Comparison of ENCODE assay signal across 17 cellular contexts in the genomic region with DNA sequence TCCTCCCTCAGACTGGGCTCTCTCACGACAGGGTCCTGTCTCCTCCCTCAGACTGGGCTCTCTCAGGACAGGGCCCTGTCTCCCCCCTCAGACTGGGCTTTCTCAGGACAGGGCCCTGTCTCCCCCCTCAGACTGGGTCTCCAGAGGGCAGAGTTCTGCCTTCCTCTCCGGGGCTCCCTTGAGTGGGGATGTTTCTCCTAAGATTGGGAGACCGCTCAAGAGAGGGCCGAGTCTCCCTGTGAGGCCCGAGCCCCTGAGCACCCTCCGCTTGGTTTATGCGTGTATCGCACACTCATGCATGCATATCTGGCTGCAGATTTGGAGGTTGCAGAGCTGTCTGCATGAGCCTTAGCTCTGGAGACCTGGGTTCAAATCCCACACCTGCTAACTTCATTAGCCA. TPM values are rescaled to one million over a fixed set of nuclear protein-coding genes. Genes with fewer than 3 reads are reported as not detected.
DNase-seq lines count a peak whose midpoint lies in the region; ATAC-seq and TF ChIP-seq lines count a peak whose summit lies in the region.
"Had no signal": no experiment of that assay in that cellular context is flagged by ENCODE, and none has a peak within 500 bp of the region (broad histone marks: within the 10 kb centered on the region; RNA-seq: fewer than 3 reads in every experiment).

No MANE protein-coding gene starts in this region.

- DNase-seq in CD14-positive monocyte (ENCODE audit: low spot score) (peak; percentile 18), left lobe of liver (ENCODE audit: low spot score) (peak; percentile 26), GM23338 (ENCODE audit: low spot score) (no peak)
- DNase-seq in stimulated activated CD8-positive, alpha-beta memory T cell treated with anti-CD3 and anti-CD28 coated beads, Interleukin-4, amount 100 ng/mL, for 48 hours = peak; percentile 11
- DNase-seq: ACHN; CD4-positive, alpha-beta T cell; DMS79; GOT3; H9 had no signal

- H3K4me3 Mint-ChIP-seq in CD14-positive monocyte = no peak overlapping the region
- no peak overlapping the region for H3K4me3 Mint-ChIP-seq in activated T-helper 17 cell treated with anti-CD3 and anti-CD28 coated beads, Interleukin-2, amount 50 U/mL, for 72 hours
- no peak overlapping the region for H3K4me3 Mint-ChIP-seq in GM23338
- H3K4me3 Mint-ChIP-seq: CD4-positive, alpha-beta T cell; H9 had no signal

- H3K9me3 Mint-ChIP-seq in CD14-positive monocyte (no peaks in the 10 kb centered on the region), GM23338 (no peaks in the 10 kb centered on the region)
- H3K9me3 Mint-ChIP-seq in activated T-helper 17 cell treated with anti-CD3 and anti-CD28 coated beads, Interleukin-2, amount 50 U/mL, for 72 hours = no peaks in the 10 kb centered on the region
- H3K9me3 Mint-ChIP-seq: CD4-positive, alpha-beta T cell; H9 had no signal

- H3K4me1 ChIP-seq in GM23338 (ENCODE audit: insufficient read depth) = peaks cover 10% of the 10 kb centered on the region

- no peak for TF ChIP-seq CTCF in CD14-positive monocyte (IDR thresholded peaks at IDR 0.05)
- TF ChIP-seq CTCF in GM23338 (conservative IDR thresholded peaks at IDR 0.05; ENCODE audit: low read depth in 2 of 2) = no peak

- no peaks in the 10 kb centered on the region for H3K9me2 ChIP-seq in GM23338 (ENCODE audit: insufficient read depth)

- no peaks in the 10 kb centered on the region for H3F3A ChIP-seq in GM23338 (replicated peaks; ENCODE audit: low read depth)

- no peak overlapping the region for H2AFZ ChIP-seq in GM23338

- H3K4me1 Mint-ChIP-seq in CD14-positive monocyte = peaks cover 9% of the 10 kb centered on the region
- H3K4me1 Mint-ChIP-seq in activated T-helper 17 cell treated with anti-CD3 and anti-CD28 coated beads, Interleukin-2, amount 50 U/mL, for 72 hours = peaks cover 14% of the 10 kb centered on the region
- H3K4me1 Mint-ChIP-seq in GM23338 = peaks cover 30% of the 10 kb centered on the region

- H3K27me3 ChIP-seq in GM23338 (ENCODE audit: insufficient read depth) = no peaks in the 10 kb centered on the region
- H3K27me3 ChIP-seq: BLaER1 treated with 17β-estradiol and CSF1 and Interleukin-3, amounts not matched to agents 10 nM and 100 nM had no signal

- no peak overlapping the region for H3K4me2 ChIP-seq in GM23338
- H3K4me2 ChIP-seq: BLaER1 treated with 17β-estradiol and CSF1 and Interleukin-3, amounts not matched to agents 10 nM and 100 nM had no signal

- H3K36me3 Mint-ChIP-seq in CD14-positive monocyte = no peaks in the 10 kb centered on the region
- H3K36me3 Mint-ChIP-seq in activated T-helper 17 cell treated with anti-CD3 and anti-CD28 coated beads, Interleukin-2, amount 50 U/mL, for 72 hours (ENCODE audit: low read depth) = no peaks in the 10 kb centered on the region
- H3K36me3 Mint-ChIP-seq in GM23338 (ENCODE audit: low read depth) = no peaks in the 10 kb centered on the region

- no peak overlapping the region for H3K4me3 ChIP-seq in GM23338
- H3K4me3 ChIP-seq: BLaER1 treated with 17β-estradiol and CSF1 and Interleukin-3, amounts not matched to agents 10 nM and 100 nM; GM12878 had no signal

- no peaks in the 10 kb centered on the region for H3K79me2 ChIP-seq in GM23338 (replicated peaks; ENCODE audit: insufficient read depth)

- H3K36me3 ChIP-seq in GM23338 (ENCODE audit: insufficient read depth) = no peaks in the 10 kb centered on the region
- H3K36me3 ChIP-seq: BLaER1 treated with 17β-estradiol and CSF1 and Interleukin-3, amounts not matched to agents 10 nM and 100 nM had no signal

- H3K27ac ChIP-seq in GM23338 (ENCODE audit: low read depth) = no peak overlapping the region
- H3K27ac ChIP-seq: BLaER1 treated with 17β-estradiol and CSF1 and Interleukin-3, amounts not matched to agents 10 nM and 100 nM had no signal

- no peak for ATAC-seq in activated T-helper 17 cell treated with anti-CD3 and anti-CD28 coated beads, Interleukin-2, amount 50 U/mL, for 72 hours (replicated peaks)
- no peak for ATAC-seq in left lobe of liver
- no peak for ATAC-seq in GM23338
- no peak for ATAC-seq in HG03469 (IDR thresholded peaks at IDR 0.05; ENCODE audit: unreplicated experiment)
- no peak for ATAC-seq in GM21737 (IDR thresholded peaks at IDR 0.05; ENCODE audit: unreplicated experiment)
- ATAC-seq: GM12878 had no signal

- no peaks in the 10 kb centered on the region for H4K20me1 ChIP-seq in GM23338 (replicated peaks; ENCODE audit: insufficient read depth)

- H3K27me3 Mint-ChIP-seq in CD14-positive monocyte (ENCODE audit: low read depth in 3 of 3) (no peaks in the 10 kb centered on the region), GM23338 (ENCODE audit: insufficient read depth, low read depth, poor library complexity) (peaks cover 5% of the 10 kb centered on the region)
- no peaks in the 10 kb centered on the region for H3K27me3 Mint-ChIP-seq in activated T-helper 17 cell treated with anti-CD3 and anti-CD28 coated beads, Interleukin-2, amount 50 U/mL, for 72 hours
- H3K27me3 Mint-ChIP-seq: CD4-positive, alpha-beta T cell had no signal

- H3K27ac Mint-ChIP-seq in CD14-positive monocyte (no peak overlapping the region), GM23338 (no peak overlapping the region)
- H3K27ac Mint-ChIP-seq in activated T-helper 17 cell treated with anti-CD3 and anti-CD28 coated beads, Interleukin-2, amount 50 U/mL, for 72 hours = peak overlapping the region; percentile 44
- H3K27ac Mint-ChIP-seq: CD4-positive, alpha-beta T cell; H9 had no signal

- intact Hi-C loops in CD14-positive monocyte (cut with micrococcal nuclease) = no loop called here

TF ChIP-seq in GM23338, 12 proteins besides CTCF, POLR2A, EP300 and RAD21 (continues in another document):
- no peak for TF ChIP-seq NANOG (IDR thresholded peaks at IDR 0.05; ENCODE audit: borderline replicate concordance)
- no peak for TF ChIP-seq JUNB (IDR thresholded peaks at IDR 0.05; ENCODE audit: unreplicated experiment)
- no peak for TF ChIP-seq POLR2AphosphoS5 (IDR thresholded peaks at IDR 0.05; ENCODE audit: low read depth)
- TF ChIP-seq, protein P1, sequence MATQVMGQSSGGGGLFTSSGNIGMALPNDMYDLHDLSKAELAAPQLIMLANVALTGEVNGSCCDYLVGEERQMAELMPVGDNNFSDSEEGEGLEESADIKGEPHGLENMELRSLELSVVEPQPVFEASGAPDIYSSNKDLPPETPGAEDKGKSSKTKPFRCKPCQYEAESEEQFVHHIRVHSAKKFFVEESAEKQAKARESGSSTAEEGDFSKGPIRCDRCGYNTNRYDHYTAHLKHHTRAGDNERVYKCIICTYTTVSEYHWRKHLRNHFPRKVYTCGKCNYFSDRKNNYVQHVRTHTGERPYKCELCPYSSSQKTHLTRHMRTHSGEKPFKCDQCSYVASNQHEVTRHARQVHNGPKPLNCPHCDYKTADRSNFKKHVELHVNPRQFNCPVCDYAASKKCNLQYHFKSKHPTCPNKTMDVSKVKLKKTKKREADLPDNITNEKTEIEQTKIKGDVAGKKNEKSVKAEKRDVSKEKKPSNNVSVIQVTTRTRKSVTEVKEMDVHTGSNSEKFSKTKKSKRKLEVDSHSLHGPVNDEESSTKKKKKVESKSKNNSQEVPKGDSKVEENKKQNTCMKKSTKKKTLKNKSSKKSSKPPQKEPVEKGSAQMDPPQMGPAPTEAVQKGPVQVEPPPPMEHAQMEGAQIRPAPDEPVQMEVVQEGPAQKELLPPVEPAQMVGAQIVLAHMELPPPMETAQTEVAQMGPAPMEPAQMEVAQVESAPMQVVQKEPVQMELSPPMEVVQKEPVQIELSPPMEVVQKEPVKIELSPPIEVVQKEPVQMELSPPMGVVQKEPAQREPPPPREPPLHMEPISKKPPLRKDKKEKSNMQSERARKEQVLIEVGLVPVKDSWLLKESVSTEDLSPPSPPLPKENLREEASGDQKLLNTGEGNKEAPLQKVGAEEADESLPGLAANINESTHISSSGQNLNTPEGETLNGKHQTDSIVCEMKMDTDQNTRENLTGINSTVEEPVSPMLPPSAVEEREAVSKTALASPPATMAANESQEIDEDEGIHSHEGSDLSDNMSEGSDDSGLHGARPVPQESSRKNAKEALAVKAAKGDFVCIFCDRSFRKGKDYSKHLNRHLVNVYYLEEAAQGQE (IDR thresholded peaks at IDR 0.05; ENCODE audit: unreplicated experiment) = no peak

RNA-seq across cellular contexts. Expression of a gene that starts 39.3 kb away (rescaled TPM):
- polyA plus RNA-seq in CD14-positive monocyte (100 to 1,000 TPM; 270 to 447 TPM), GM23338 (2016; fragmentation: Nextera tagmentation; extraction: Ambion mirVana) (not detected in 2 replicates)
- under 1 TPM in 1 of 2 donors, not detected in 1; 0.90 TPM for total RNA-seq in activated T-helper 17 cell treated with anti-CD3 and anti-CD28 coated beads, Interleukin-2, amount 50 U/mL, for 72 hours
- total RNA-seq in left lobe of liver = 4.3 TPM
- total RNA-seq in GM23338 (2014; rRNA removed; shearing (Covaris generic)) = not detected in 2 replicates
- total RNA-seq: A172, G401, H9, HT1080 had no signal
- polyA plus RNA-seq: GM12878 had no signal

RNA-seq across cellular contexts. Expression of a gene that starts 57.8 kb away (rescaled TPM):
- 10 to 100 TPM; 66.4 to 68.1 TPM for polyA plus RNA-seq in CD14-positive monocyte
- 100 to 1,000 TPM in 1 of 2 donors, 10 to 100 TPM in 1; 57.3 to 128 TPM for total RNA-seq in activated T-helper 17 cell treated with anti-CD3 and anti-CD28 coated beads, Interleukin-2, amount 50 U/mL, for 72 hours
- 50.0 TPM for total RNA-seq in left lobe of liver
- 86.4 and 105 TPM in 2 replicates for total RNA-seq in GM23338 (2014; rRNA removed; shearing (Covaris generic))
- polyA plus RNA-seq in GM23338 (2016; fragmentation: Nextera tagmentation; extraction: Ambion mirVana) = 311 and 312 TPM in 2 replicates
